ENCODE assay signal across 17 cellular contexts in the genomic region with DNA sequence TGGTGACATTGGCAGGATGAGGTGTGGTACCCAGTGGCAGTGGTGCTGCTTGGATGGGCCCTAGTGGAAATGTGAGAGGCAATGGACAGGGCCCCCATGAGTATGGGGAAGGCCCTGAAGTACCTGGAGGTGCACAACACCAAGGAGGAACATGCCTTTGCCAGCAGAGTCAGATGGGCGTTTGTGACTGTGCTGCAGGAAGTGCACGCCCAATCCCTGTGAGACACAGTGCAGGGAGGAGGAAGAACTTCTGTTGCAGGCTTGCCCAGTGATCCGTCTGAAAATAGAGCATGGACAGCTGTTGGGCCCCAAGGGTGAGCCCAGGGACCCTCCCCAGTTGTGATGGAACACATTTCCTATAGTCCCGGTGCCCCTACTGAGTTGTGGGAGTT. TPM values are rescaled to one million over a fixed set of nuclear protein-coding genes. Genes with fewer than 3 reads are reported as not detected.
DNase-seq lines count a peak whose midpoint lies in the region; ATAC-seq, FAIRE-seq and TF ChIP-seq lines count a peak whose summit lies in the region.
"Had no signal": no experiment of that assay in that cellular context is flagged by ENCODE, and none has a peak within 500 bp of the region (broad histone marks: within the 10 kb centered on the region; RNA-seq: fewer than 3 reads in every experiment).

No MANE protein-coding gene starts in this region.

- H3K9me3 ChIP-seq in CD4-positive, alpha-beta memory T cell (ENCODE audit: control insufficient read depth in 1 of 2, low read length in 2 of 2) = peaks cover 0 to 3% of the 10 kb centered on the region in 2 donors
- peaks cover 8 to 11% of the 10 kb centered on the region in 2 experiments; a peak in 2 of 4 replicates for H3K9me3 ChIP-seq in H1 (ENCODE audit: insufficient read depth in 2 of 2, low read depth in 1 of 2, low read length in 1 of 2)

- H3K4me1 Mint-ChIP-seq in CD4-positive, alpha-beta memory T cell = peaks cover 5 to 24% (median 18%) of the 10 kb centered on the region in 4 donors

- 0 out of 2 replicates have a peak overlapping the region, but pooled peaks have one; percentile 37 for H2BK15ac ChIP-seq in H1 (ENCODE audit: low read length)

- no peak for TF ChIP-seq RAD21 in H1 (IDR thresholded peaks at IDR 0.05 in 1 of 2, conservative IDR thresholded peaks at IDR 0.05 in 1 of 2; ENCODE audit: low read depth in 2 of 2, low read length in 2 of 2)

- H3K27me3 Mint-ChIP-seq in CD4-positive, alpha-beta memory T cell = peaks cover 8 to 18% of the 10 kb centered on the region in 2 donors

- no peaks in the 10 kb centered on the region for H3K79me2 ChIP-seq in H1 (ENCODE audit: control insufficient read depth in 1 of 2, insufficient read depth in 2 of 2, low read length in 2 of 2)

- no peak overlapping the region for H4K8ac ChIP-seq in H1 (ENCODE audit: extremely low read depth, insufficient read depth, low read length)

- H3K9me3 Mint-ChIP-seq in CD4-positive, alpha-beta memory T cell = peaks cover 0 to 6% (median 6%) of the 10 kb centered on the region in 8 donors

- no peak for FAIRE-seq in H1 (lab: Jason Lieb, UNC)
- FAIRE-seq: GM12878, urothelium cell line had no signal

- intact Hi-C loops in CD4-positive, alpha-beta memory T cell (cut with micrococcal nuclease) = loop anchor here (1.0 kb wide), 1 partner anchor 31 kb away; no protein-coding TSS in a partner anchor

- no peak overlapping the region for H2BK12ac ChIP-seq in H1 (ENCODE audit: low read depth, low read length)

- no peak for TF ChIP-seq EP300 in H1 (IDR thresholded peaks at IDR 0.05; ENCODE audit: borderline replicate concordance in 1 of 2, low read depth in 2 of 2, low read length in 2 of 2)

- H3K36me3 ChIP-seq in CD4-positive, alpha-beta memory T cell (ENCODE audit: insufficient read depth, low read length) = no peaks in the 10 kb centered on the region
- H3K36me3 ChIP-seq in H1 (ENCODE audit: control insufficient read depth in 2 of 4, insufficient read depth in 4 of 4, low read length in 3 of 4) = no peaks in the 10 kb centered on the region

- H2BK120ac ChIP-seq in H1 (replicated peaks; ENCODE audit: low read depth, low read length) = no peak overlapping the region

- peaks cover 0 to 3% of the 10 kb centered on the region in 2 donors for H3K36me3 Mint-ChIP-seq in CD4-positive, alpha-beta memory T cell

- H3K56ac ChIP-seq in H1 (replicated peaks; ENCODE audit: insufficient read length, low read depth, low read length) = no peak overlapping the region

- H3K23me2 ChIP-seq in H1 (ENCODE audit: low read depth, low read length) = no peaks in the 10 kb centered on the region

- no peak for ATAC-seq in GM21825 (IDR thresholded peaks at IDR 0.05; ENCODE audit: unreplicated experiment)
- ATAC-seq: activated CD4-positive, CD25-positive, alpha-beta regulatory T cell treated with anti-CD3 and anti-CD28 coated beads, Interleukin-2, amount 50 U/mL, for 24 hours; GM12878 had no signal

- no peak overlapping the region for H3K14ac ChIP-seq in H1 (ENCODE audit: insufficient read length)

- H4K91ac ChIP-seq in H1 (replicated peaks; ENCODE audit: insufficient read length, low read length) = no peak overlapping the region

- peak in 1 of 5 donors; percentile 15 for DNase-seq in CD4-positive, alpha-beta memory T cell
- DNase-seq in LoVo (ENCODE audit: low spot score) (peak; percentile 18), H1 (ENCODE audit: low read depth in 1 of 2, low spot score in 2 of 2) (no peak), renal cortical epithelial cell (ENCODE audit: low read depth) (peak; percentile 19), coronary artery (ENCODE audit: low spot score) (no peak), GDM1 (lab: John Stamatoyannopoulos, UW) (no peak)
- DNase-seq: activated CD8-positive, alpha-beta memory T cell treated with anti-CD3 and anti-CD28 coated beads, Interleukin-2, amount 50 U/mL, for 4 hours; activated naive CD4-positive, alpha-beta T cell treated with Interleukin-2 at 50 U/mL for 16 hours; C1 segment of cervical spinal cord; NCI-H1436 treated with DMSO at 0.1 percent for 48 hours; OCI-M1; stimulated activated naive CD4-positive, alpha-beta T cell had no signal

- H3K9ac ChIP-seq in H1 (replicated peaks in 1 of 4; ENCODE audit: extremely low read depth in 1 of 4, low read depth in 3 of 4, low read length in 3 of 4) = no peak overlapping the region

- no peak overlapping the region for H3K18ac ChIP-seq in H1 (ENCODE audit: extremely low read depth, low read length)

- 85% methylated on average over 4 of the region's 4 CpGs; no CpG with 5 or more reads in 1 of the 2 experiments for WGBS in H1 (ENCODE audit: extremely low coverage in 1 of 2, insufficient coverage in 1 of 2, insufficient read length in 1 of 2, insufficient replicate concordance in 2 of 2, low coverage in 1 of 2, low lambda C conversion rate in 2 of 2, missing lambda C conversion rate in 1 of 2), 2 experiments

- H3K4me2 ChIP-seq in H1 (ENCODE audit: insufficient read depth in 1 of 2, low read depth in 2 of 2, low read length in 2 of 2) = no peak overlapping the region

- CTCF ChIA-PET in CD4-positive, alpha-beta memory T cell (lab: Charles Lee; ENCODE audit: partially characterized antibody) = interaction anchor here (1.4 to 1.5 kb wide), 2 partner anchors 16 to 175 kb away, joined by 3 to 7 read pairs; no protein-coding TSS in a partner anchor
- CTCF ChIA-PET in H1 (lab: Charles Lee; ENCODE audit: partially characterized antibody) = interaction anchor here (0.8 to 1.7 kb wide), 6 partner anchors 75 to 188 kb away, joined by 3 to 9 read pairs (median 3); no protein-coding TSS in a partner anchor

- no peak overlapping the region for H2AFZ ChIP-seq in H1 (ENCODE audit: low read length)

- no peak overlapping the region for H4K5ac ChIP-seq in H1 (ENCODE audit: insufficient read length, low read depth, low read length)

- H3K27me3 ChIP-seq in CD4-positive, alpha-beta memory T cell (ENCODE audit: insufficient read depth, low read length) = no peaks in the 10 kb centered on the region
- H3K27me3 ChIP-seq in H1 (replicated peaks in 1 of 4; ENCODE audit: control insufficient read depth in 3 of 4, extremely low read depth in 1 of 4, insufficient read depth in 3 of 4, low read length in 3 of 4) = no peaks in the 10 kb centered on the region; a peak in 1 of 7 replicates

- no peak overlapping the region for H3K23ac ChIP-seq in H1 (ENCODE audit: insufficient read length)

- no peak overlapping the region for H2AK5ac ChIP-seq in H1 (ENCODE audit: low read depth, low read length)

- H3K4me1 ChIP-seq in CD4-positive, alpha-beta memory T cell (ENCODE audit: insufficient read depth, low read length) = peaks cover 16% of the 10 kb centered on the region
- H3K4me1 ChIP-seq in H1 (replicated peaks in 1 of 4; ENCODE audit: control insufficient read depth in 3 of 4, insufficient read depth in 4 of 4, low read length in 3 of 4) = peaks cover 0 to 4% (median 0%) of the 10 kb centered on the region in 4 experiments; a peak in 4 of 7 replicates

- no peak overlapping the region for H3K4me3 ChIP-seq in CD4-positive, alpha-beta memory T cell (ENCODE audit: low read length in 2 of 2)
- no peak overlapping the region for H3K4me3 ChIP-seq in H1 (ENCODE audit: extremely low read depth in 1 of 4, insufficient read depth in 2 of 4, low read depth in 3 of 4, low read length in 4 of 4)
- no peak overlapping the region for H3K4me3 ChIP-seq in coronary artery
- H3K4me3 ChIP-seq: GM12878 had no signal

- H3K27ac ChIP-seq in CD4-positive, alpha-beta memory T cell (ENCODE audit: low read depth, low read length) = no peak overlapping the region
- no peak overlapping the region for H3K27ac ChIP-seq in H1 (ENCODE audit: low read depth, low read length)
- no peak overlapping the region for H3K27ac ChIP-seq in coronary artery

- H2BK5ac ChIP-seq in H1 (ENCODE audit: low read depth, low read length) = no peak overlapping the region

- no peaks in the 10 kb centered on the region for H4K20me1 ChIP-seq in H1 (replicated peaks in 1 of 2; ENCODE audit: control insufficient read depth in 1 of 2, insufficient read depth in 2 of 2, low read length in 2 of 2)

- H2BK20ac ChIP-seq in H1 (ENCODE audit: low read length) = no peak overlapping the region

- peak overlapping the region in 5 of 8 donors; percentile 64 to 88 (median 78) for H3K4me3 Mint-ChIP-seq in CD4-positive, alpha-beta memory T cell

- TF ChIP-seq CTCF in H1 (IDR thresholded peaks at IDR 0.05; ENCODE audit: control extremely low read depth in 1 of 3, insufficient read depth in 1 of 3, low read depth in 1 of 3, low read length in 3 of 3) = no peak
- TF ChIP-seq CTCF in coronary artery (IDR thresholded peaks at IDR 0.05) = no peak

- H3K4ac ChIP-seq in H1 (replicated peaks; ENCODE audit: insufficient read length, low read depth, low read length) = no peak overlapping the region

- H3K79me1 ChIP-seq in H1 (ENCODE audit: low read depth, low read length) = no peaks in the 10 kb centered on the region

- H3K27ac Mint-ChIP-seq in CD4-positive, alpha-beta memory T cell = peak overlapping the region in 5 of 7 donors; percentile 61 to 94 (median 92)
- H3K27ac Mint-ChIP-seq: IgD-negative memory B cell had no signal

- TF ChIP-seq POLR2A in H1 (IDR thresholded peaks at IDR 0.05; ENCODE audit: control extremely low read depth in 1 of 2, low read depth in 2 of 2, low read length in 2 of 2) = no peak

- POLR2A ChIA-PET in CD4-positive, alpha-beta memory T cell (lab: Charles Lee; ENCODE audit: partially characterized antibody) = interaction anchor here (1.0 to 1.5 kb wide), 2 partner anchors 47 to 174 kb away, joined by 3 to 6 read pairs; a partner anchor contains a TSS
- POLR2A ChIA-PET in H1 (lab: Charles Lee; ENCODE audit: partially characterized antibody) = no interaction called here

RNA-seq across cellular contexts. Expression of a gene that starts 42.7 kb away (rescaled TPM):
- total RNA-seq in CD4-positive, alpha-beta memory T cell = not detected
- polyA plus RNA-seq in CD4-positive, alpha-beta memory T cell = not detected
- total RNA-seq in H1 (2021; fragmentation: NEBNext Ultra II Directional; extraction: Animal tissue kit (Norgen Biotek cat#: 25700)) = 2.7 and 2.8 TPM in 2 replicates
- 1.2 and 2.0 TPM in 2 replicates for polyA plus RNA-seq in H1 (2011; rRNA removed)
- polyA plus RNA-seq in H1 (2011; cell fraction: cytosol; rRNA removed) = 1.1 TPM
- polyA plus RNA-seq in H1 (2011; cell fraction: nucleus; rRNA removed) = 1.4 TPM
- polyA plus RNA-seq in H1 (2012, experiment 1 of 2) = 1.3 to 2.6 TPM (median 1.5 TPM) in 4 replicates
- polyA plus RNA-seq in H1 (2012, experiment 2 of 2) = 1.4 TPM
- 5.8 TPM for polyA plus RNA-seq in H1 (2013, experiment 1 of 2)
- 5.9 TPM for polyA plus RNA-seq in H1 (2013, experiment 2 of 2)
- 1.6 and 2.6 TPM in 2 replicates for polyA minus RNA-seq in H1 (2011; rRNA and poly(A)+ RNA removed)
- polyA minus RNA-seq in H1 (2011; cell fraction: cytosol; rRNA and poly(A)+ RNA removed) = 1.3 TPM
- 0.50 TPM for polyA minus RNA-seq in H1 (2011; cell fraction: nucleus; rRNA and poly(A)+ RNA removed)
- 0.10 and 0.87 TPM in 2 replicates for total RNA-seq in renal cortical epithelial cell
- total RNA-seq: GM12878 had no signal
- polyA plus RNA-seq: GM12878, IgD-negative memory B cell had no signal

RNA-seq across cellular contexts. Expression of a gene that starts 47.4 kb away (rescaled TPM):
- 10 to 100 TPM; 22.0 to 22.7 TPM for total RNA-seq in CD4-positive, alpha-beta memory T cell
- 10 to 100 TPM; 15.4 to 18.3 TPM for polyA plus RNA-seq in CD4-positive, alpha-beta memory T cell
- 17.1 and 17.7 TPM in 2 replicates for total RNA-seq in H1 (2021; fragmentation: NEBNext Ultra II Directional; extraction: Animal tissue kit (Norgen Biotek cat#: 25700))
- 11.3 and 11.4 TPM in 2 replicates for polyA plus RNA-seq in H1 (2011; rRNA removed)
- polyA plus RNA-seq in H1 (2011; cell fraction: cytosol; rRNA removed) = 15.8 TPM
- 42.6 TPM for polyA plus RNA-seq in H1 (2011; cell fraction: nucleus; rRNA removed)
- polyA plus RNA-seq in H1 (2012, experiment 1 of 2) = 15.5 to 21.6 TPM (median 16.7 TPM) in 4 replicates
- polyA plus RNA-seq in H1 (2012, experiment 2 of 2) = 8.1 TPM
- 13.1 TPM for polyA plus RNA-seq in H1 (2013, experiment 1 of 2)
- 13.4 TPM for polyA plus RNA-seq in H1 (2013, experiment 2 of 2)
- 14.4 and 16.6 TPM in 2 replicates for polyA minus RNA-seq in H1 (2011; rRNA and poly(A)+ RNA removed)
- polyA minus RNA-seq in H1 (2011; cell fraction: cytosol; rRNA and poly(A)+ RNA removed) = 8.4 TPM
- polyA minus RNA-seq in H1 (2011; cell fraction: nucleus; rRNA and poly(A)+ RNA removed) = 26.4 TPM
- total RNA-seq in renal cortical epithelial cell = 8.0 and 9.5 TPM in 2 replicates

Comparison
In these comparisons a context has a peak if more than half of its experiments do, and no peak if none do; other contexts are left out.
1. DNase-seq: peak in LoVo (single experiment) and renal cortical epithelial cell (single experiment); none in H1 (0 of 2), coronary artery (single experiment) and GDM1 (single experiment).